ENCODE assay signal across 8 cellular contexts in genomic region chr19:21586341-21587116, GRCh38.
DNase-seq lines count a peak whose midpoint lies in the region; ATAC-seq and TF ChIP-seq lines count a peak whose summit lies in the region.

No MANE protein-coding gene starts in this region.

- intact Hi-C loops in colonic mucosa (cut with DNase I): no loop called here
- intact Hi-C loops in tibial artery (cut with DNase I; ENCODE audit: low total_unique reads): no loop called here

- H3K9me3 Mint-ChIP-seq in activated CD4-positive, alpha-beta T cell treated with anti-CD3 and anti-CD28 coated beads, Interleukin-2, amount 10 ng/mL, durations not matched to agents 7 days and 5 days: peaks cover 3% of the 10 kb centered on the region

- peak overlapping the region; percentile 12 to 79 for H3K9ac ChIP-seq in colonic mucosa (ENCODE audit: low read depth in 2 of 2, low read length in 2 of 2)

- H3K27ac Mint-ChIP-seq in activated CD4-positive, alpha-beta T cell treated with anti-CD3 and anti-CD28 coated beads, Interleukin-2, amount 10 ng/mL, durations not matched to agents 7 days and 5 days: peak overlapping the region; percentile 57

- H3K4me1 ChIP-seq in colonic mucosa: no peaks in the 10 kb centered on the region
- no peaks in the 10 kb centered on the region for H3K4me1 ChIP-seq in mesodermal cell (ENCODE audit: control insufficient read depth, insufficient read depth, low read length, poor library complexity, severe bottlenecking)
- peaks cover 0 to 11% (median 7%) of the 10 kb centered on the region in 4 donors for H3K4me1 ChIP-seq in tibial artery

- H3K9me3 ChIP-seq in colonic mucosa: no peaks in the 10 kb centered on the region
- peaks cover 24% of the 10 kb centered on the region for H3K9me3 ChIP-seq in mesodermal cell (ENCODE audit: control insufficient read depth, low read length)
- H3K9me3 ChIP-seq in tibial artery: peaks cover 0 to 6% (median 0%) of the 10 kb centered on the region in 3 donors

- peak overlapping the region; percentile 67 for H3K4me3 Mint-ChIP-seq in activated CD4-positive, alpha-beta T cell treated with anti-CD3 and anti-CD28 coated beads, Interleukin-2, amount 10 ng/mL, durations not matched to agents 7 days and 5 days

- H3K36me3 Mint-ChIP-seq in activated CD4-positive, alpha-beta T cell treated with anti-CD3 and anti-CD28 coated beads, Interleukin-2, amount 10 ng/mL, durations not matched to agents 7 days and 5 days (ENCODE audit: low read depth): no peaks in the 10 kb centered on the region

- H3K27me3 Mint-ChIP-seq in activated CD4-positive, alpha-beta T cell treated with anti-CD3 and anti-CD28 coated beads, Interleukin-2, amount 10 ng/mL, durations not matched to agents 7 days and 5 days: no peaks in the 10 kb centered on the region

- DNase-seq in activated CD4-positive, alpha-beta T cell treated with anti-CD3 and anti-CD28 coated beads, Interleukin-2, amount 10 ng/mL, durations not matched to agents 7 days and 5 days: peak; percentile 16
- DNase-seq in activated CD4-positive, alpha-beta T cell treated with anti-CD3 and anti-CD28 coated beads, Interleukin-2, amount 50 U/mL, for 48 hours: no peak
- no peak for DNase-seq in colonic mucosa
- DNase-seq in tibial artery: no peak
- no peak for DNase-seq in GM19240 (ENCODE audit: insufficient read length, low spot score)

- H3K4me3 ChIP-seq in colonic mucosa (peak overlapping the region; percentile 69), mesodermal cell (ENCODE audit: extremely low read depth, insufficient read depth, low read length, poor library complexity, severe bottlenecking) (peak overlapping the region; percentile 27), tibial artery (peak overlapping the region; percentile 49 to 59)

- CTCF ChIA-PET in activated CD4-positive, alpha-beta T cell treated with anti-CD3 and anti-CD28 coated beads, Interleukin-2, amount 10 ng/mL, durations not matched to agents 7 days and 5 days (lab: Charles Lee): interaction anchor here (0.6 to 0.7 kb wide), 3 partner anchors 127 to 532 kb away, joined by 3 to 4 read pairs (median 3); no protein-coding TSS in a partner anchor

- no peaks in the 10 kb centered on the region for H3K36me3 ChIP-seq in colonic mucosa
- no peaks in the 10 kb centered on the region for H3K36me3 ChIP-seq in mesodermal cell (ENCODE audit: control insufficient read depth, insufficient read depth, low read length)
- no peaks in the 10 kb centered on the region for H3K36me3 ChIP-seq in tibial artery

- H3K27me3 ChIP-seq in colonic mucosa: no peaks in the 10 kb centered on the region
- H3K27me3 ChIP-seq in tibial artery: peaks cover 0 to 19% of the 10 kb centered on the region in 2 donors

- WGBS in mesodermal cell (ENCODE audit: insufficient coverage in 2 of 2), 2 experiments: 26 to 29% methylated on average over 56 to 59 of the region's 70 CpGs

- peaks cover 7% of the 10 kb centered on the region for H3K4me1 Mint-ChIP-seq in activated CD4-positive, alpha-beta T cell treated with anti-CD3 and anti-CD28 coated beads, Interleukin-2, amount 10 ng/mL, durations not matched to agents 7 days and 5 days

- POLR2A ChIA-PET in activated CD4-positive, alpha-beta T cell treated with anti-CD3 and anti-CD28 coated beads, Interleukin-2, amount 10 ng/mL, durations not matched to agents 7 days and 5 days (lab: Charles Lee): no interaction called here

- ATAC-seq in HG02981 (IDR thresholded peaks at IDR 0.05; ENCODE audit: unreplicated experiment) (no peak), HG03280 (IDR thresholded peaks at IDR 0.05; ENCODE audit: unreplicated experiment) (no peak)

- no peak overlapping the region for H3K27ac ChIP-seq in colonic mucosa
- H3K27ac ChIP-seq in mesodermal cell (ENCODE audit: low read depth, low read length, severe bottlenecking): no peak overlapping the region
- H3K27ac ChIP-seq in tibial artery: peak overlapping the region in 1 of 2 donors; percentile 24

- TF ChIP-seq CTCF in colonic mucosa (IDR thresholded peaks at IDR 0.05) (no peak), tibial artery (IDR thresholded peaks at IDR 0.05) (no peak)
